15 cellular contexts compared by ENCODE assay signal in genomic region chr2:9165625-9166024, GRCh38. TPM values are rescaled to one million over a fixed set of nuclear protein-coding genes. Genes with fewer than 3 reads are reported as not detected.
A peak's percentile ranks its signal among the peaks of the same experiment; 100 is the strongest.
DNase-seq lines count a peak whose midpoint lies in the region; ATAC-seq lines count a peak whose summit lies in the region.
"Had no signal": no experiment of that assay in that cellular context is flagged by ENCODE, and none has a peak within 500 bp of the region (broad histone marks: within the 10 kb centered on the region; RNA-seq: fewer than 3 reads in every experiment).

No MANE protein-coding gene starts in this region.

- ATAC-seq in activated naive CD8-positive, alpha-beta T cell treated with anti-CD3 and anti-CD28 coated beads, Interleukin-2, amount 50 U/mL, for 24 hours: no peak

- peaks cover 5% of the 10 kb centered on the region for H3K27me3 Mint-ChIP-seq in activated naive CD8-positive, alpha-beta T cell treated with anti-CD3 and anti-CD28 coated beads, Interleukin-2, amount 50 U/mL, for 24 hours

- H2BK5ac ChIP-seq in neuronal stem cell (ENCODE audit: low read length): no peak overlapping the region

- H2BK120ac ChIP-seq in neuronal stem cell (ENCODE audit: low read depth, low read length): no peak overlapping the region

- no peak overlapping the region for H3K18ac ChIP-seq in neuronal stem cell (ENCODE audit: low read length)

- 54 to 59% methylated on average over 5 of the region's 5 CpGs for WGBS in esophagus, 2 donors
- no CpG with 5 or more reads among the region's 5 CpGs for WGBS in neuronal stem cell (ENCODE audit: extremely low coverage in 2 of 2, insufficient read length in 2 of 2, insufficient replicate concordance in 1 of 2), 2 donors

- peaks cover 2% of the 10 kb centered on the region for H3K4me1 Mint-ChIP-seq in activated naive CD8-positive, alpha-beta T cell treated with anti-CD3 and anti-CD28 coated beads, Interleukin-2, amount 50 U/mL, for 24 hours

- DNase-seq in AG20443 (ENCODE audit: low spot score) (peak; percentile 45), RPMI7951 (ENCODE audit: low read depth) (peak; percentile 84), midbrain (lab: John Stamatoyannopoulos, UW) (peak; percentile 42), KG1 (lab: John Stamatoyannopoulos, UW) (no peak), neuronal stem cell (ENCODE audit: low spot score) (no peak)
- DNase-seq in effector memory CD4-positive, alpha-beta T cell: no peak
- DNase-seq in activated naive CD8-positive, alpha-beta T cell treated with anti-CD3 and anti-CD28 coated beads, Interleukin-2, amount 50 U/mL, for 24 hours: no peak
- DNase-seq: activated CD4-positive, CD25-positive, alpha-beta regulatory T cell; naive B cell; NCI-H2227 treated with DMSO at 0.1 percent for 48 hours; SHP77 treated with DMSO at 0.1 percent for 48 hours; stimulated activated naive CD4-positive, alpha-beta T cell had no signal

- no peak overlapping the region for H3K23ac ChIP-seq in neuronal stem cell (ENCODE audit: low read depth, low read length, poor library complexity)

- no peaks in the 10 kb centered on the region for H3K27me3 ChIP-seq in esophagus (ENCODE audit: control insufficient read depth in 1 of 2, insufficient read depth in 2 of 2, low read length in 2 of 2)
- no peaks in the 10 kb centered on the region for H3K27me3 ChIP-seq in effector memory CD4-positive, alpha-beta T cell (replicated peaks; ENCODE audit: control insufficient read depth, insufficient read depth, low read length, poor library complexity, severe bottlenecking)
- no peaks in the 10 kb centered on the region for H3K27me3 ChIP-seq in neuronal stem cell (ENCODE audit: control insufficient read depth in 3 of 3, insufficient read depth in 3 of 3, low read depth in 1 of 3, low read length in 3 of 3)

- no peak overlapping the region for H3K4me2 ChIP-seq in neuronal stem cell (ENCODE audit: insufficient read depth, low read length, poor library complexity, severe bottlenecking)

- H4K91ac ChIP-seq in neuronal stem cell (ENCODE audit: low read depth, low read length, poor library complexity): no peak overlapping the region

- no peak overlapping the region for H4K8ac ChIP-seq in neuronal stem cell (ENCODE audit: low read depth, low read length)

- no peak overlapping the region for H3K9ac ChIP-seq in neuronal stem cell (ENCODE audit: low read depth, low read length, poor library complexity)

- no peak overlapping the region for H3K27ac Mint-ChIP-seq in activated naive CD8-positive, alpha-beta T cell treated with anti-CD3 and anti-CD28 coated beads, Interleukin-2, amount 50 U/mL, for 24 hours
- H3K27ac Mint-ChIP-seq: activated T-helper 1 cell treated with anti-CD3 and anti-CD28 coated beads, Interleukin-12 subunit alpha, Interleukin-12 subunit beta, Interleukin-2, Interleukin-4 antibody, amounts not matched to agents 30 ng/mL and 10 ng/mL and 1 ng/mL, durations not matched to agents 14 hours and 24 hours and 36 hours; naive B cell had no signal

- no peak overlapping the region for H3K4me3 ChIP-seq in esophagus (ENCODE audit: low read depth in 1 of 2, low read length in 2 of 2)
- H3K4me3 ChIP-seq in effector memory CD4-positive, alpha-beta T cell (ENCODE audit: insufficient read depth, low read depth, low read length, poor library complexity, severe bottlenecking): no peak overlapping the region
- no peak overlapping the region for H3K4me3 ChIP-seq in neuronal stem cell (ENCODE audit: low read length in 2 of 2)

- no peak overlapping the region for H2AK5ac ChIP-seq in neuronal stem cell (ENCODE audit: low read depth, low read length)

- no peaks in the 10 kb centered on the region for H3K36me3 ChIP-seq in esophagus (ENCODE audit: control insufficient read depth in 2 of 2, insufficient read depth in 2 of 2, low read length in 1 of 2)
- H3K36me3 ChIP-seq in effector memory CD4-positive, alpha-beta T cell (ENCODE audit: control insufficient read depth, insufficient read depth, low read length): no peaks in the 10 kb centered on the region
- H3K36me3 ChIP-seq in neuronal stem cell (replicated peaks in 1 of 2; ENCODE audit: control insufficient read depth in 2 of 2, insufficient read depth in 2 of 2, low read length in 2 of 2): no peaks in the 10 kb centered on the region

- H2BK12ac ChIP-seq in neuronal stem cell (ENCODE audit: low read length): no peak overlapping the region

- H3K4ac ChIP-seq in neuronal stem cell (ENCODE audit: low read length): no peak overlapping the region

- no peak overlapping the region for H3K14ac ChIP-seq in neuronal stem cell (ENCODE audit: low read length)

- H3K4me1 ChIP-seq in esophagus (ENCODE audit: control insufficient read depth in 2 of 2, insufficient read depth in 2 of 2, low read length in 1 of 2) (peaks cover 0 to 6% of the 10 kb centered on the region in 2 donors), neuronal stem cell (ENCODE audit: control insufficient read depth in 2 of 2, insufficient read depth in 1 of 2, low read depth in 1 of 2, low read length in 2 of 2) (peaks cover 6 to 15% of the 10 kb centered on the region in 2 donors)
- H3K4me1 ChIP-seq in effector memory CD4-positive, alpha-beta T cell (ENCODE audit: control insufficient read depth, insufficient read depth, low read length, poor library complexity, severe bottlenecking): no peaks in the 10 kb centered on the region

- no peaks in the 10 kb centered on the region for H3K9me3 Mint-ChIP-seq in activated naive CD8-positive, alpha-beta T cell treated with anti-CD3 and anti-CD28 coated beads, Interleukin-2, amount 50 U/mL, for 24 hours
- H3K9me3 Mint-ChIP-seq: activated T-helper 1 cell treated with anti-CD3 and anti-CD28 coated beads, Interleukin-12 subunit alpha, Interleukin-12 subunit beta, Interleukin-2, Interleukin-4 antibody, amounts not matched to agents 30 ng/mL and 10 ng/mL and 1 ng/mL, durations not matched to agents 14 hours and 24 hours and 36 hours; naive B cell had no signal

- no peak overlapping the region for H2AFZ ChIP-seq in neuronal stem cell (ENCODE audit: low read length)

- H3K36me3 Mint-ChIP-seq in activated naive CD8-positive, alpha-beta T cell treated with anti-CD3 and anti-CD28 coated beads, Interleukin-2, amount 50 U/mL, for 24 hours (ENCODE audit: low read depth): no peaks in the 10 kb centered on the region
- H3K36me3 Mint-ChIP-seq: IgD-negative memory B cell, naive B cell had no signal

- H2BK15ac ChIP-seq in neuronal stem cell (ENCODE audit: low read length): no peak overlapping the region

- H3K4me3 Mint-ChIP-seq in activated naive CD8-positive, alpha-beta T cell treated with anti-CD3 and anti-CD28 coated beads, Interleukin-2, amount 50 U/mL, for 24 hours: no peak overlapping the region
- H3K4me3 Mint-ChIP-seq: activated T-helper 1 cell treated with anti-CD3 and anti-CD28 coated beads, Interleukin-12 subunit alpha, Interleukin-12 subunit beta, Interleukin-2, Interleukin-4 antibody, amounts not matched to agents 30 ng/mL and 10 ng/mL and 1 ng/mL, durations not matched to agents 14 hours and 24 hours and 36 hours; IgD-negative memory B cell; naive B cell had no signal

- no peaks in the 10 kb centered on the region for H3K79me1 ChIP-seq in neuronal stem cell (ENCODE audit: low read depth, low read length)

- H3K9me3 ChIP-seq in esophagus (ENCODE audit: control insufficient read depth in 2 of 2, insufficient read depth in 1 of 2, low read depth in 1 of 2, low read length in 1 of 2) (peaks cover 0 to 2% of the 10 kb centered on the region in 2 donors), neuronal stem cell (replicated peaks in 1 of 2; ENCODE audit: control insufficient read depth in 2 of 2, insufficient read depth in 1 of 2, low read depth in 1 of 2, low read length in 2 of 2) (no peaks in the 10 kb centered on the region)
- no peaks in the 10 kb centered on the region for H3K9me3 ChIP-seq in effector memory CD4-positive, alpha-beta T cell (ENCODE audit: control insufficient read depth, low read length)

- peak overlapping the region; percentile 64 to 68 for H3K27ac ChIP-seq in esophagus (ENCODE audit: low read depth in 2 of 2, low read length in 1 of 2)
- no peak overlapping the region for H3K27ac ChIP-seq in effector memory CD4-positive, alpha-beta T cell (ENCODE audit: insufficient read depth, low read length, poor library complexity, severe bottlenecking)
- H3K27ac ChIP-seq in neuronal stem cell (replicated peaks; ENCODE audit: low read length): no peak overlapping the region

RNA-seq across cellular contexts. Expression of gene ASAP2, which starts 41.0 kb away (rescaled TPM):
- 40.1 and 46.7 TPM in 2 replicates for total RNA-seq in RPMI7951 (2014; rRNA removed; shearing (Covaris generic))
- 1 to 10 TPM; 4.0 to 5.3 TPM for polyA plus RNA-seq in esophagus
- 24.8 TPM for polyA plus RNA-seq in neuronal stem cell (2013, experiment 1 of 2)
- polyA plus RNA-seq in neuronal stem cell (2013, experiment 2 of 2): 26.3 TPM
- polyA plus RNA-seq: IgD-negative memory B cell had no signal

Comparison
In these comparisons a context has a peak if more than half of its experiments do, and no peak if none do; other contexts are left out.
1. DNase-seq: peak in AG20443 (single experiment), RPMI7951 (single experiment) and midbrain (single experiment); none in KG1 (single experiment), effector memory CD4-positive, alpha-beta T cell (0 of 3), neuronal stem cell (single experiment) and activated naive CD8-positive, alpha-beta T cell treated with anti-CD3 and anti-CD28 coated beads, Interleukin-2, amount 50 U/mL, for 24 hours (single experiment).
2. H3K27ac ChIP-seq: peak in esophagus (2 of 2); none in effector memory CD4-positive, alpha-beta T cell (single experiment) and neuronal stem cell (single experiment).